ENCODE assay signal across 9 cellular contexts in the genomic region with DNA sequence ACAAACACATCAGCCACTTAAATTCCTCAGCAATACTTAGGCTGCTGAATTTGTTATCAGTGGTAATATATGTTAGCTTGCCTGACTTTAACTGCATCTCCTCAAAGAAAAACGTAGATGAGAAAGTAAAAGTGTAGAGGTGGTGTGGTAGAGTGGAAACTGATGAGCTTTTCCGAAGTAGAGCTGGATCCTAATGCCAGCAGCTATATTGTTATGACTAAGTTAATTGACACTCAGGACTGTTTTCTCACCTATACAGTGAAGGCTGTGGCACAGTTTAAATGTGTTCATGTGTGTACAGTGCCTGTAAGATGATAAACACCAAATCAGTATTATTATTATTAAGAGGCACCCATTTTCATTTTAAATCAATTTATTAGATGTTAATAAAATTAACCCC.
DNase-seq lines count a peak whose midpoint lies in the region; ATAC-seq, FAIRE-seq and TF ChIP-seq lines count a peak whose summit lies in the region.
"Had no signal": no experiment of that assay in that cellular context is flagged by ENCODE, and none has a peak within 500 bp of the region (broad histone marks: within the 10 kb centered on the region; RNA-seq: fewer than 3 reads in every experiment).

No MANE protein-coding gene starts in this region.

- H2BK20ac ChIP-seq in H9 (ENCODE audit: low read depth, low read length, poor library complexity, severe bottlenecking) = no peak overlapping the region

- H3K27ac ChIP-seq in H9 (ENCODE audit: insufficient read length, low read depth, low read length) = no peak overlapping the region
- H3K27ac ChIP-seq: upper lobe of right lung had no signal

- no peak for TF ChIP-seq POLR2A in erythroblast (IDR thresholded peaks at IDR 0.05; ENCODE audit: low read length)

- H3K27me3 ChIP-seq in H9 (ENCODE audit: insufficient read depth, low read length) = no peaks in the 10 kb centered on the region
- H3K27me3 ChIP-seq: upper lobe of right lung had no signal

- peak; percentile 95 for FAIRE-seq in GM19239 (lab: Jason Lieb, UNC)

- no peaks in the 10 kb centered on the region for H3K9me3 ChIP-seq in H9 (ENCODE audit: control insufficient read depth, low read depth, low read length)
- H3K9me3 ChIP-seq: upper lobe of right lung had no signal

- no peak overlapping the region for H2BK5ac ChIP-seq in H9 (ENCODE audit: insufficient read length, low read length)

- peaks cover 3% of the 10 kb centered on the region for H3K4me1 ChIP-seq in H9 (ENCODE audit: insufficient read depth, low read length)

- H4K91ac ChIP-seq in H9 (ENCODE audit: insufficient read length, low read depth, low read length) = no peak overlapping the region

- no peak overlapping the region for H3K23ac ChIP-seq in H9 (ENCODE audit: insufficient read length, low read depth, low read length)

- H3K4me1 Mint-ChIP-seq in chondrocyte (ENCODE audit: low read depth) (peaks cover 76% of the 10 kb centered on the region), endothelial cell (ENCODE audit: unreplicated experiment) (peaks cover 12% of the 10 kb centered on the region), H9 (peaks cover 8 to 20% of the 10 kb centered on the region in 2 experiments)

- no peaks in the 10 kb centered on the region for H3K23me2 ChIP-seq in H9 (ENCODE audit: insufficient read length, low read depth, low read length, poor library complexity, severe bottlenecking)

- peak; percentile 41 for ATAC-seq in HG03432 (IDR thresholded peaks at IDR 0.05; ENCODE audit: unreplicated experiment)
- ATAC-seq: upper lobe of right lung had no signal

- H3K4ac ChIP-seq in H9 (ENCODE audit: low read depth, low read length) = no peak overlapping the region

- WGBS in H9 (ENCODE audit: extremely low coverage, insufficient read length, low lambda C conversion rate) = no CpG with 5 or more reads among the region's 2 CpGs

- H3K18ac ChIP-seq in H9 (ENCODE audit: insufficient read length, low read depth, low read length) = no peak overlapping the region

- no peaks in the 10 kb centered on the region for H3K36me3 Mint-ChIP-seq in chondrocyte (ENCODE audit: low read depth)
- no peaks in the 10 kb centered on the region for H3K36me3 Mint-ChIP-seq in endothelial cell (ENCODE audit: low read depth, unreplicated experiment)
- no peaks in the 10 kb centered on the region; a peak in 1 of 7 replicates for H3K36me3 Mint-ChIP-seq in H9 (ENCODE audit: insufficient read depth in 1 of 3, low read depth in 3 of 3)

- peak; percentile 40 for DNase-seq in A172 (ENCODE audit: low spot score)
- DNase-seq in GM19239 (ENCODE audit: insufficient read length, low spot score) = no peak
- DNase-seq in chondrocyte (ENCODE audit: low spot score) = no peak
- DNase-seq in endothelial cell (ENCODE audit: low spot score) = no peak
- no peak for DNase-seq in 8988T
- DNase-seq in erythroblast (lab: John Stamatoyannopoulos, UW) = no peak
- DNase-seq in H9 = no peak
- DNase-seq: upper lobe of right lung had no signal

- H3K9ac ChIP-seq in H9 (ENCODE audit: extremely low read depth, insufficient read length, low read length) = no peak overlapping the region

- no peaks in the 10 kb centered on the region for H3K79me1 ChIP-seq in H9 (ENCODE audit: insufficient read depth, low read depth, low read length, poor library complexity, severe bottlenecking)

- no peak overlapping the region for H4K8ac ChIP-seq in H9 (replicated peaks; ENCODE audit: insufficient read length, low read depth, low read length)

- no peak overlapping the region for H2AFZ ChIP-seq in H9 (ENCODE audit: low read length)

- no peak for TF ChIP-seq CTCF in chondrocyte (IDR thresholded peaks at IDR 0.05)
- no peak for TF ChIP-seq CTCF in endothelial cell (IDR thresholded peaks at IDR 0.05; ENCODE audit: unreplicated experiment)
- TF ChIP-seq CTCF in H9 (conservative IDR thresholded peaks at IDR 0.05) = no peak

- no peak overlapping the region for H3K14ac ChIP-seq in H9 (ENCODE audit: insufficient read depth, low read length)

- H3T11ph ChIP-seq in H9 (ENCODE audit: low read length) = no peak overlapping the region

- H3K56ac ChIP-seq in H9 (ENCODE audit: insufficient read length, low read depth, low read length) = no peak overlapping the region

- H2AK5ac ChIP-seq in H9 (ENCODE audit: insufficient read length, low read length) = no peak overlapping the region

- H2BK12ac ChIP-seq in H9 (ENCODE audit: insufficient read length, low read depth, low read length) = no peak overlapping the region

- no peaks in the 10 kb centered on the region for H4K20me1 ChIP-seq in H9 (ENCODE audit: control insufficient read depth, insufficient read depth, insufficient read length)

- H3K27me3 Mint-ChIP-seq in chondrocyte (ENCODE audit: low read depth) = no peaks in the 10 kb centered on the region
- no peaks in the 10 kb centered on the region for H3K27me3 Mint-ChIP-seq in endothelial cell (ENCODE audit: unreplicated experiment)
- H3K27me3 Mint-ChIP-seq in H9 (ENCODE audit: low read depth) = no peaks in the 10 kb centered on the region

- no peak overlapping the region for H3K4me2 ChIP-seq in H9 (ENCODE audit: insufficient read depth, insufficient read length, low read length)

- no peak overlapping the region for H2BK15ac ChIP-seq in H9 (ENCODE audit: low read depth, low read length)

- H3K27ac Mint-ChIP-seq in chondrocyte (ENCODE audit: unreplicated experiment) = peak overlapping the region; percentile 87
- no peak overlapping the region for H3K27ac Mint-ChIP-seq in endothelial cell (ENCODE audit: unreplicated experiment)
- no peak overlapping the region for H3K27ac Mint-ChIP-seq in H9

- H3K79me2 ChIP-seq in H9 (ENCODE audit: insufficient read depth, low read length) = peaks cover 4% of the 10 kb centered on the region; the same call in 1 of the 2 replicates

- H2BK120ac ChIP-seq in H9 (ENCODE audit: low read depth, low read length, poor library complexity, severe bottlenecking) = no peak overlapping the region

- H4K5ac ChIP-seq in H9 (ENCODE audit: insufficient read length, low read depth, low read length) = no peak overlapping the region

- H3K9me3 Mint-ChIP-seq in chondrocyte (ENCODE audit: low read depth) (no peaks in the 10 kb centered on the region), endothelial cell (ENCODE audit: unreplicated experiment) (no peaks in the 10 kb centered on the region), H9 (no peaks in the 10 kb centered on the region)

- H3K4me3 Mint-ChIP-seq in chondrocyte (ENCODE audit: unreplicated experiment) (no peak overlapping the region), endothelial cell (ENCODE audit: unreplicated experiment) (no peak overlapping the region), H9 (no peak overlapping the region)
